9 cellular contexts compared by ENCODE assay signal in the genomic region with DNA sequence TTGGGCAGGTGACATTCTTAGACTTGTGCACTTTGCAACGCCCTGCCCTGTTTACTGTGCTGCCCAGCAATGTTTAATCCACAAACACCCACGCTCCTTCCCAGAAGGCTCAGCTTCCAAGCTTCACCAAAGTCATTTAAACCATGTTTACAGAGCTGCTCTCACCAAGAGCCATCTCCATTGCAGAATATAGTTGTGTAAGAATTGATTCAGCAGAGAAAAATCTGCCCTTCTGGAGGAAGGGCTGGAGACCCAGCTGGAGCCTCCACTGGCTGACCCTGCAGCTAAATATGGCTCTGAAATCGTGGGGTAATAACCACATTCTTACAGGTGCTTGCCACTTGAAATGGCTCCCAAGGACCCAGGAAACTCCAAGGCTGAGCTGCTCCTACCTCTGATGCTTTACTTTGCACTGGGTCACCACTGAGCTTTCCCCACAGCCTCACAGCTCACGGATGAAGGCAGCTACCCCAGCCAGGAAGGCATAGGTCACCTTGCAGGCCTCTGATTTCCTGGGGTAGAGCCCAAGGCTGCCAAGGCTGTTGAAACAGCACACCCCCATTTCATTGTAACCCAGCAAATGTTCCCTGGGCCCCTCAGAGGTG. TPM values are rescaled to one million over a fixed set of nuclear protein-coding genes. Genes with fewer than 3 reads are reported as not detected.
DNase-seq lines count a peak whose midpoint lies in the region; ATAC-seq, FAIRE-seq and TF ChIP-seq lines count a peak whose summit lies in the region.
"Had no signal": no experiment of that assay in that cellular context is flagged by ENCODE, and none has a peak within 500 bp of the region (broad histone marks: within the 10 kb centered on the region; RNA-seq: fewer than 3 reads in every experiment).

No MANE protein-coding gene starts in this region.

- no TSS peak for BruUV-seq in Caco-2 (replicated peaks; lab: Mats Ljungman, UMichigan)

- DNase-seq in Caco-2 (peak in 1 of 2 experiments; percentile 55), RWPE2 (ENCODE audit: low spot score) (no peak), esophagus squamous epithelium (lab: John Stamatoyannopoulos, UW) (no peak), prostate gland (ENCODE audit: low spot score) (peak; percentile 65), KG1 (lab: John Stamatoyannopoulos, UW) (no peak), GM12892 (ENCODE audit: insufficient read length) (no peak), NCI-H187 (lab: John Stamatoyannopoulos, UW) (no peak), cortex of kidney (lab: John Stamatoyannopoulos, UW) (no peak)

- 33 to 46% methylated on average over 3 to 4 of the region's 4 CpGs for WGBS in esophagus squamous epithelium, 2 donors
- WGBS in prostate gland, result 43% methylated on average over 4 of the region's 4 CpGs

- H3K36me3 Mint-ChIP-seq in Caco-2 (ENCODE audit: insufficient read depth, unreplicated experiment), result peaks cover 82% of the 10 kb centered on the region

- H3K9me3 Mint-ChIP-seq in Caco-2 (ENCODE audit: unreplicated experiment), result no peaks in the 10 kb centered on the region

- H3K27me3 Mint-ChIP-seq in Caco-2 (ENCODE audit: insufficient read depth, unreplicated experiment), result no peaks in the 10 kb centered on the region

- FAIRE-seq in GM12892 (lab: Jason Lieb, UNC), result no peak
- FAIRE-seq: GM12878 had no signal

- H3K27ac Mint-ChIP-seq in Caco-2 (ENCODE audit: unreplicated experiment), result peak overlapping the region; percentile 86

- TF ChIP-seq POLR2A in esophagus squamous epithelium (IDR thresholded peaks at IDR 0.05), result no peak
- no peak for TF ChIP-seq POLR2A in prostate gland (IDR thresholded peaks at IDR 0.05)
- no peak for TF ChIP-seq POLR2A in GM12892 (IDR thresholded peaks at IDR 0.05; ENCODE audit: low read depth, low read length)

- no peak for TF ChIP-seq CTCF in Caco-2 (IDR thresholded peaks at IDR 0.05; ENCODE audit: insufficient read depth in 1 of 2, low read depth in 1 of 2, low read length in 1 of 2, severe bottlenecking in 1 of 2, unreplicated experiment in 1 of 2)
- TF ChIP-seq CTCF in RWPE2 (IDR thresholded peaks at IDR 0.05; ENCODE audit: poor library complexity, severe bottlenecking), result no peak
- TF ChIP-seq CTCF in esophagus squamous epithelium (IDR thresholded peaks at IDR 0.05), result no peak
- TF ChIP-seq CTCF in prostate gland (IDR thresholded peaks at IDR 0.05), result no peak

- peak overlapping the region; percentile 94 for H3K27ac ChIP-seq in RWPE2 (ENCODE audit: poor library complexity, severe bottlenecking)
- peak overlapping the region; percentile 52 to 89 (median 72) for H3K27ac ChIP-seq in esophagus squamous epithelium
- H3K27ac ChIP-seq in prostate gland, result peak overlapping the region; percentile 20 to 37

- H3K4me1 ChIP-seq in Caco-2 (peaks cover 58% of the 10 kb centered on the region), RWPE2 (ENCODE audit: insufficient read depth, poor library complexity, severe bottlenecking) (peaks cover 50% of the 10 kb centered on the region), esophagus squamous epithelium (peaks cover 28 to 88% (median 44%) of the 10 kb centered on the region in 3 donors), prostate gland (replicated peaks) (peaks cover 10% of the 10 kb centered on the region)

- peaks cover 8% of the 10 kb centered on the region for H3K36me3 ChIP-seq in Caco-2 (ENCODE audit: control insufficient read depth, insufficient read depth, low read length)
- H3K36me3 ChIP-seq in RWPE2 (ENCODE audit: low read depth), result peaks cover 83% of the 10 kb centered on the region
- H3K36me3 ChIP-seq in esophagus squamous epithelium, result peaks cover 15 to 96% (median 19%) of the 10 kb centered on the region in 3 donors
- no peaks in the 10 kb centered on the region for H3K36me3 ChIP-seq in prostate gland

- peak; percentile 64 for ATAC-seq in RWPE2 (ENCODE audit: low read depth)
- ATAC-seq: GM12878 had no signal

- POLR2A ChIA-PET in Caco-2 (lab: Charles Lee), result interaction anchor here (0.6 to 1.2 kb wide), 2 partner anchors 17 to 726 kb away, joined by 3 to 7 read pairs; no protein-coding TSS in a partner anchor

- intact Hi-C loops in Caco-2 (cut with micrococcal nuclease; ENCODE audit: unreplicated experiment) (no loop called here), esophagus squamous epithelium (cut with DNase I) (no loop called here), prostate gland (cut with DNase I) (no loop called here)

- H3K27me3 ChIP-seq in Caco-2 (replicated peaks; ENCODE audit: control insufficient read depth, insufficient read depth, low read length) (no peaks in the 10 kb centered on the region), RWPE2 (ENCODE audit: insufficient read depth, poor library complexity, severe bottlenecking) (no peaks in the 10 kb centered on the region), esophagus squamous epithelium (no peaks in the 10 kb centered on the region), prostate gland (replicated peaks; ENCODE audit: insufficient read depth) (no peaks in the 10 kb centered on the region)

- H3K9me3 ChIP-seq in Caco-2 (no peaks in the 10 kb centered on the region), RWPE2 (ENCODE audit: severe bottlenecking) (no peaks in the 10 kb centered on the region), esophagus squamous epithelium (no peaks in the 10 kb centered on the region), prostate gland (no peaks in the 10 kb centered on the region)

- H3K4me3 ChIP-seq in Caco-2 (ENCODE audit: low read depth, low read length), result no peak overlapping the region
- no peak overlapping the region for H3K4me3 ChIP-seq in RWPE2 (ENCODE audit: severe bottlenecking)
- no peak overlapping the region for H3K4me3 ChIP-seq in esophagus squamous epithelium
- no peak overlapping the region for H3K4me3 ChIP-seq in prostate gland
- H3K4me3 ChIP-seq: GM12878 had no signal

- CTCF ChIA-PET in Caco-2 (lab: Charles Lee), result interaction anchor here (1.4 to 1.5 kb wide), 2 partner anchors 11 to 23 kb away, joined by 3 read pairs; no protein-coding TSS in a partner anchor

- H3K4me1 Mint-ChIP-seq in Caco-2 (ENCODE audit: low read depth, unreplicated experiment), result peaks cover 52% of the 10 kb centered on the region

- peak overlapping the region; percentile 38 for H3K4me3 Mint-ChIP-seq in Caco-2 (ENCODE audit: unreplicated experiment)

RNA-seq across cellular contexts. Expression of gene CAPN2, which starts 8.8 kb away (rescaled TPM):
- total RNA-seq in Caco-2 (2022) (151 and 157 TPM in 2 replicates), esophagus squamous epithelium (100 to 1,000 TPM; 145 to 234 (median 177) TPM), prostate gland (100 to 1,000 TPM in 1 of 2 donors, 10 to 100 TPM in 1; 88.5 to 156 TPM)
- polyA plus RNA-seq in GM12892 (2012; ENCODE audit: missing spikeins), result 43.2 TPM

RNA-seq across cellular contexts. Expression of gene CAPN8, which starts 55.6 kb away (rescaled TPM):
- total RNA-seq in Caco-2 (2022) (4.1 and 6.7 TPM in 2 replicates), esophagus squamous epithelium (1 to 10 TPM in 1 of 4 donors, under 1 TPM in 2, not detected in 1; 0.26 to 1.1 (median 0.57) TPM), prostate gland (1 to 10 TPM; 3.0 to 5.6 TPM)
- 0.66 TPM for polyA plus RNA-seq in GM12892 (2012; ENCODE audit: missing spikeins)

Comparison
In these comparisons a context has a peak if more than half of its experiments do, and no peak if none do; other contexts are left out.
1. H3K27ac ChIP-seq: peak in every context shown above with its lines; median percentile 94 in RWPE2; 72 in esophagus squamous epithelium; 28 in prostate gland.